In genomic region chr3:72487078-72487765, GRCh38 we compare ENCODE assay signal across 8 cellular contexts. TPM values are rescaled to one million over a fixed set of nuclear protein-coding genes. Genes with fewer than 3 reads are reported as not detected.
DNase-seq lines count a peak whose midpoint lies in the region; ATAC-seq, FAIRE-seq and TF ChIP-seq lines count a peak whose summit lies in the region.

No MANE protein-coding gene starts in this region.

- no peaks in the 10 kb centered on the region for H3K36me3 ChIP-seq in HEK293 (ENCODE audit: control insufficient read depth in 2 of 2, insufficient read depth in 1 of 2, low read length in 2 of 2)

- no peak for TF ChIP-seq POLR2A in A549 (IDR thresholded peaks at IDR 0.05; ENCODE audit: low read length)

- DNase-seq in A549 (ENCODE audit: low read depth in 1 of 2, low spot score in 1 of 2) (peak; percentile 40 to 54), iris pigment epithelial cell (ENCODE audit: low read depth) (peak; percentile 81), NCI-H146 treated with DMSO at 0.1 percent for 48 hours (lab: John Stamatoyannopoulos, UW; ENCODE audit: unreplicated experiment) (no peak), SHP77 treated with DMSO at 0.1 percent for 48 hours (lab: John Stamatoyannopoulos, UW) (no peak)
- peak; percentile 77 to 83 for DNase-seq in activated T-cell treated with anti-CD3 and anti-CD28 coated beads, Interleukin-2, amount 50 U/mL, for 48 hours
- DNase-seq in stimulated activated CD8-positive, alpha-beta memory T cell treated with anti-CD3 and anti-CD28 coated beads, Interleukin-12 subunit alpha, Interleukin-12 subunit beta, amount 100 ng/mL, for 24 hours (ENCODE audit: extremely low read depth): peak; percentile 25

- H3K27ac ChIP-seq in A549 (peak overlapping the region; percentile 56 to 83; a peak in 5 of 6 replicates), HEK293 (ENCODE audit: extremely low read depth, low read depth, low read length) (no peak overlapping the region)

- POLR2A ChIA-PET in A549 (lab: Yijun Ruan, JAX) (interaction anchor here (0.6 to 1.0 kb wide), 2 partner anchors 40 to 120 kb away, joined by 5 to 12 read pairs; partner anchors contain the start of gene RYBP), HEK293 (lab: Yijun Ruan, JAX) (interaction anchor here (0.6 kb wide), 2 partner anchors 43 to 57 kb away, joined by 4 to 5 read pairs; no protein-coding TSS in a partner anchor)

- FAIRE-seq in A549 (lab: Jason Lieb, UNC): no peak

- H3K4me3 ChIP-seq in A549 (no peak overlapping the region), HEK293 (ENCODE audit: low read depth, low read length) (no peak overlapping the region)

- H3K9me3 ChIP-seq in A549 (no peaks in the 10 kb centered on the region), HEK293 (ENCODE audit: control insufficient read depth, insufficient read depth, low read depth, low read length) (no peaks in the 10 kb centered on the region)

- peak in 1 of 2 experiments; percentile 27; a peak in 1 of 5 replicates for TF ChIP-seq EP300 in A549 (IDR thresholded peaks at IDR 0.05)

- H3K4me1 ChIP-seq in A549 (peaks cover 33% of the 10 kb centered on the region), HEK293 (ENCODE audit: control insufficient read depth, insufficient read depth, low read length) (no peaks in the 10 kb centered on the region; the same call in 1 of the 2 replicates)

- peak overlapping the region; percentile 54 for H3K4me2 ChIP-seq in A549

- ATAC-seq in A549 (peak; percentile 79 to 88), HG02759 (IDR thresholded peaks at IDR 0.05; ENCODE audit: unreplicated experiment) (no peak)

- CTCF ChIA-PET in A549 (lab: Yijun Ruan, JAX) (interaction anchor here (0.5 kb wide), 1 partner anchor 336 kb away, joined by 4 read pairs; no protein-coding TSS in a partner anchor), HEK293 (lab: Yijun Ruan, JAX) (no interaction called here)

- TF ChIP-seq CTCF in A549 (IDR thresholded peaks at IDR 0.05): no peak
- no peak for TF ChIP-seq CTCF in HEK293 (tag by site-specific recombination; IDR thresholded peaks at IDR 0.05)

- no peak for TF ChIP-seq RAD21 in A549 (conservative IDR thresholded peaks at IDR 0.05 in 1 of 2, IDR thresholded peaks at IDR 0.05 in 1 of 2)

- WGBS in A549 (ENCODE audit: missing lambda C conversion rate): 13% methylated on average over 9 of the region's 11 CpGs

TF ChIP-seq in A549, 52 proteins besides CTCF, POLR2A, EP300 and RAD21:
- TF ChIP-seq ZNF302 (CRISPR knock-in tag; IDR thresholded peaks at IDR 0.05) (no peak), MAZ (IDR thresholded peaks at IDR 0.05; ENCODE audit: borderline replicate concordance, low read depth, low read length) (no peak), HOXA7 (CRISPR knock-in tag; IDR thresholded peaks at IDR 0.05) (no peak), NPAS2 (CRISPR knock-in tag; IDR thresholded peaks at IDR 0.05; ENCODE audit: borderline replicate concordance) (no peak), POLR2AphosphoS2 (conservative IDR thresholded peaks at IDR 0.05; ENCODE audit: low read length) (no peak), FOSL2 (IDR thresholded peaks at IDR 0.05) (0 out of 2 replicates have a peak, but pooled peaks have one; percentile 19), FOSL2 (CRISPR knock-in tag; IDR thresholded peaks at IDR 0.05) (no peak; the same call in 1 of the 2 replicates), CBX8 (IDR thresholded peaks at IDR 0.05) (no peak), HDAC2 (IDR thresholded peaks at IDR 0.05) (no peak), JUNB (IDR thresholded peaks at IDR 0.05) (peak; percentile 42; the same call in 1 of the 2 replicates), ZC3H11A (IDR thresholded peaks at IDR 0.05) (no peak)
- TF ChIP-seq, protein P1, sequence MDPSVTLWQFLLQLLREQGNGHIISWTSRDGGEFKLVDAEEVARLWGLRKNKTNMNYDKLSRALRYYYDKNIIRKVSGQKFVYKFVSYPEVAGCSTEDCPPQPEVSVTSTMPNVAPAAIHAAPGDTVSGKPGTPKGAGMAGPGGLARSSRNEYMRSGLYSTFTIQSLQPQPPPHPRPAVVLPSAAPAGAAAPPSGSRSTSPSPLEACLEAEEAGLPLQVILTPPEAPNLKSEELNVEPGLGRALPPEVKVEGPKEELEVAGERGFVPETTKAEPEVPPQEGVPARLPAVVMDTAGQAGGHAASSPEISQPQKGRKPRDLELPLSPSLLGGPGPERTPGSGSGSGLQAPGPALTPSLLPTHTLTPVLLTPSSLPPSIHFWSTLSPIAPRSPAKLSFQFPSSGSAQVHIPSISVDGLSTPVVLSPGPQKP (IDR thresholded peaks at IDR 0.05; ENCODE audit: low read depth, low read length): no peak
- TF ChIP-seq, protein P2, sequence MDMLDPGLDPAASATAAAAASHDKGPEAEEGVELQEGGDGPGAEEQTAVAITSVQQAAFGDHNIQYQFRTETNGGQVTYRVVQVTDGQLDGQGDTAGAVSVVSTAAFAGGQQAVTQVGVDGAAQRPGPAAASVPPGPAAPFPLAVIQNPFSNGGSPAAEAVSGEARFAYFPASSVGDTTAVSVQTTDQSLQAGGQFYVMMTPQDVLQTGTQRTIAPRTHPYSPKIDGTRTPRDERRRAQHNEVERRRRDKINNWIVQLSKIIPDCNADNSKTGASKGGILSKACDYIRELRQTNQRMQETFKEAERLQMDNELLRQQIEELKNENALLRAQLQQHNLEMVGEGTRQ (IDR thresholded peaks at IDR 0.05): no peak

TF ChIP-seq in HEK293, 187 proteins besides CTCF, POLR2A, EP300 and RAD21:
- TF ChIP-seq EGR2 (tag by site-specific recombination; IDR thresholded peaks at IDR 0.05; ENCODE audit: low read depth) (peak; percentile 47; the same call in 1 of the 2 replicates), ZNF146 (tag by site-specific recombination; IDR thresholded peaks at IDR 0.05) (no peak), ZBTB20 (tag by site-specific recombination; IDR thresholded peaks at IDR 0.05) (no peak), HOXA7 (CRISPR knock-in tag; IDR thresholded peaks at IDR 0.05; ENCODE audit: borderline replicate concordance) (no peak), ZNF549 (tag by site-specific recombination; IDR thresholded peaks at IDR 0.05) (no peak), ZFP37 (tag by site-specific recombination; IDR thresholded peaks at IDR 0.05) (no peak), ZFHX2 (tag by site-specific recombination; conservative IDR thresholded peaks at IDR 0.05) (peak; percentile 55), ZNF837 (tag by site-specific recombination; IDR thresholded peaks at IDR 0.05) (no peak), KLF9 (tag by site-specific recombination; IDR thresholded peaks at IDR 0.05; ENCODE audit: low read depth) (peak; percentile 23; the same call in 1 of the 2 replicates), ZSCAN4 (tag by site-specific recombination; IDR thresholded peaks at IDR 0.05) (no peak), PATZ1 (tag by site-specific recombination; IDR thresholded peaks at IDR 0.05) (0 out of 2 replicates have a peak, but pooled peaks have one; percentile 22)

RNA-seq across cellular contexts. Expression of gene RYBP, which starts 40.8 kb away (rescaled TPM):
- polyA plus RNA-seq in A549 (2011; rRNA removed): 11.6 and 15.8 TPM in 2 replicates
- polyA plus RNA-seq in A549 (2012; cell fraction: cytosol; rRNA removed): 2.6 and 3.0 TPM in 2 replicates
- 1.3 and 2.0 TPM in 2 replicates for polyA plus RNA-seq in A549 (2012; cell fraction: nucleus; rRNA removed)
- 7.6 to 8.6 TPM (median 7.9 TPM) in 3 replicates for polyA plus RNA-seq in A549 (2017; fragmentation: RNase III; extraction: RNeasy Plus Mini Kit Qiagen cat#74134 plus additional on column Dnase treatment)
- 7.4 and 7.7 TPM in 2 replicates for polyA minus RNA-seq in A549 (2011; rRNA and poly(A)+ RNA removed)

Comparison
In these comparisons a context has a peak if more than half of its experiments do, and no peak if none do; other contexts are left out.
1. DNase-seq: peak in A549 (2 of 2), activated T-cell treated with anti-CD3 and anti-CD28 coated beads, Interleukin-2, amount 50 U/mL, for 48 hours (2 of 2), iris pigment epithelial cell (single experiment) and stimulated activated CD8-positive, alpha-beta memory T cell treated with anti-CD3 and anti-CD28 coated beads, Interleukin-12 subunit alpha, Interleukin-12 subunit beta, amount 100 ng/mL, for 24 hours (single experiment); none in NCI-H146 treated with DMSO at 0.1 percent for 48 hours (single experiment) and SHP77 treated with DMSO at 0.1 percent for 48 hours (single experiment).